In genomic region chr1:43558346-43558841, GRCh38 we compare ENCODE assay signal across 9 cellular contexts. TPM values are rescaled to one million over a fixed set of nuclear protein-coding genes. Genes with fewer than 3 reads are reported as not detected.
DNase-seq lines count a peak whose midpoint lies in the region; ATAC-seq and TF ChIP-seq lines count a peak whose summit lies in the region.
"Had no signal": no experiment of that assay in that cellular context is flagged by ENCODE, and none has a peak within 500 bp of the region (broad histone marks: within the 10 kb centered on the region; RNA-seq: fewer than 3 reads in every experiment).

No MANE protein-coding gene starts in this region.

- H3K27me3 Mint-ChIP-seq in osteocyte (ENCODE audit: unreplicated experiment): no peaks in the 10 kb centered on the region

- H3K4me1 Mint-ChIP-seq in osteocyte (ENCODE audit: unreplicated experiment): peaks cover 3% of the 10 kb centered on the region
- H3K4me1 Mint-ChIP-seq: memory B cell had no signal

- no peak overlapping the region for H3K27ac Mint-ChIP-seq in osteocyte (ENCODE audit: unreplicated experiment)
- H3K27ac Mint-ChIP-seq: memory B cell had no signal

- peaks cover 3% of the 10 kb centered on the region for H3K36me3 Mint-ChIP-seq in osteocyte (ENCODE audit: unreplicated experiment)
- H3K36me3 Mint-ChIP-seq: memory B cell had no signal

- ATAC-seq in GM21723 (IDR thresholded peaks at IDR 0.05; ENCODE audit: unreplicated experiment): no peak
- ATAC-seq in HG02852 (IDR thresholded peaks at IDR 0.05; ENCODE audit: unreplicated experiment): no peak
- no peak for ATAC-seq in GM21576 (IDR thresholded peaks at IDR 0.05; ENCODE audit: unreplicated experiment)
- ATAC-seq in GM21529 (IDR thresholded peaks at IDR 0.05; ENCODE audit: unreplicated experiment): no peak

- no peaks in the 10 kb centered on the region for H3K9me3 Mint-ChIP-seq in osteocyte (ENCODE audit: unreplicated experiment)
- H3K9me3 Mint-ChIP-seq: memory B cell had no signal

- DNase-seq in Ammon's horn (ENCODE audit: low spot score) (peak; percentile 39), NCI-H510A (lab: John Stamatoyannopoulos, UW) (peak; percentile 96), fibroblast of peridontal ligament (ENCODE audit: extremely low read depth) (peak; percentile 37), osteocyte (ENCODE audit: extremely low spot score, unreplicated experiment) (no peak)

- H3K4me3 Mint-ChIP-seq in osteocyte (ENCODE audit: unreplicated experiment): peak overlapping the region; percentile 14
- H3K4me3 Mint-ChIP-seq: memory B cell had no signal

- no peak for TF ChIP-seq CTCF in osteocyte (IDR thresholded peaks at IDR 0.05)

RNA-seq across cellular contexts. Expression of gene PTPRF, which starts 27.7 kb away (rescaled TPM):
- total RNA-seq in osteocyte: 37.3 and 45.1 TPM in 2 replicates
